ENCODE assay signal across 8 cellular contexts in genomic region chr6:30325150-30325872, GRCh38. TPM values are rescaled to one million over a fixed set of nuclear protein-coding genes. Genes with fewer than 3 reads are reported as not detected.
A peak's percentile ranks its signal among the peaks of the same experiment; 100 is the strongest.
DNase-seq lines count a peak whose midpoint lies in the region; ATAC-seq and TF ChIP-seq lines count a peak whose summit lies in the region.

No MANE protein-coding gene starts in this region.

- WGBS in esophagus muscularis mucosa = 8% methylated on average over 10 of the region's 10 CpGs

- peak overlapping the region; percentile 86 to 97 (median 92) for H3K9ac ChIP-seq in BLaER1 treated with 17β-estradiol and CSF1 and Interleukin-3, amounts not matched to agents 10 nM and 100 nM

- peaks cover 29% of the 10 kb centered on the region for H3K36me3 Mint-ChIP-seq in activated CD8-positive, alpha-beta memory T cell treated with anti-CD3 and anti-CD28 coated beads, Interleukin-2, amount 10 ng/mL, durations not matched to agents 7 days and 5 days

- TF ChIP-seq POLR2A in esophagus muscularis mucosa (IDR thresholded peaks at IDR 0.05; ENCODE audit: low read depth) (no peak), uterus (IDR thresholded peaks at IDR 0.05) (no peak)

- DNase-seq in NCI-H2081 treated with DMSO at 0.1 percent for 48 hours (lab: John Stamatoyannopoulos, UW) (peak; percentile 8), esophagus muscularis mucosa (ENCODE audit: extremely low spot score) (no peak), uterus (no peak), HK-2 (ENCODE audit: unreplicated experiment) (no peak)
- peak; percentile 93 for DNase-seq in activated CD8-positive, alpha-beta memory T cell treated with anti-CD3 and anti-CD28 coated beads, Interleukin-2, amount 10 ng/mL, durations not matched to agents 7 days and 5 days

- H3K4me3 ChIP-seq in BLaER1 treated with 17β-estradiol and CSF1 and Interleukin-3, amounts not matched to agents 10 nM and 100 nM = peak overlapping the region; percentile 79 to 94 (median 82)
- H3K4me3 ChIP-seq in esophagus muscularis mucosa (peak overlapping the region; percentile 79 to 88 (median 84)), neuron (ENCODE audit: low read length) (peak overlapping the region; percentile 62), uterus (peak overlapping the region; percentile 76 to 87)

- H3K27ac Mint-ChIP-seq in activated CD8-positive, alpha-beta memory T cell treated with anti-CD3 and anti-CD28 coated beads, Interleukin-2, amount 10 ng/mL, durations not matched to agents 7 days and 5 days = peak overlapping the region; percentile 96

- H3K9me3 ChIP-seq in BLaER1 treated with 17β-estradiol and CSF1 and Interleukin-3, amounts not matched to agents 10 nM and 100 nM (replicated peaks in 1 of 11) = no peaks in the 10 kb centered on the region
- H3K9me3 ChIP-seq in esophagus muscularis mucosa (no peaks in the 10 kb centered on the region), neuron (ENCODE audit: low read length) (peaks cover 3% of the 10 kb centered on the region), uterus (no peaks in the 10 kb centered on the region)

- peak; percentile 48 for ATAC-seq in GM21447 (IDR thresholded peaks at IDR 0.05; ENCODE audit: unreplicated experiment)
- ATAC-seq in activated CD8-positive, alpha-beta memory T cell treated with anti-CD3 and anti-CD28 coated beads, Interleukin-2, amount 10 ng/mL, durations not matched to agents 7 days and 5 days = peak; percentile 77

- H3K4me2 ChIP-seq in BLaER1 treated with 17β-estradiol and CSF1 and Interleukin-3, amounts not matched to agents 10 nM and 100 nM = peak overlapping the region; percentile 82 to 100 (median 94)

- no peak overlapping the region for H2AFZ ChIP-seq in neuron (ENCODE audit: low read depth, low read length)

- H3K36me3 ChIP-seq in BLaER1 treated with 17β-estradiol and CSF1 and Interleukin-3, amounts not matched to agents 10 nM and 100 nM = peaks cover 12 to 52% (median 24%) of the 10 kb centered on the region in 11 experiments
- H3K36me3 ChIP-seq in esophagus muscularis mucosa = peaks cover 7 to 14% (median 13%) of the 10 kb centered on the region in 4 donors
- peaks cover 11% of the 10 kb centered on the region for H3K36me3 ChIP-seq in neuron (ENCODE audit: insufficient read depth, low read length)
- H3K36me3 ChIP-seq in uterus = no peaks in the 10 kb centered on the region

- TF ChIP-seq EP300 in esophagus muscularis mucosa (IDR thresholded peaks at IDR 0.05) = no peak

- intact Hi-C loops in esophagus muscularis mucosa (cut with DNase I) = loop anchor here (5.0 kb wide), 1 partner anchor 113 kb away; the partner anchor contains the start of gene TRIM26
- intact Hi-C loops in uterus (cut with DNase I; ENCODE audit: low total_unique reads) = no loop called here

- peak overlapping the region in 10 of 11 experiments; percentile 87 to 97 (median 92); a peak in 20 of 22 replicates for H3K27ac ChIP-seq in BLaER1 treated with 17β-estradiol and CSF1 and Interleukin-3, amounts not matched to agents 10 nM and 100 nM
- H3K27ac ChIP-seq in esophagus muscularis mucosa (replicated peaks in 1 of 4) = peak overlapping the region; percentile 95 to 97 (median 96)
- H3K27ac ChIP-seq in uterus = peak overlapping the region in 1 of 2 donors; percentile 97

- H3K27me3 ChIP-seq in BLaER1 treated with 17β-estradiol and CSF1 and Interleukin-3, amounts not matched to agents 10 nM and 100 nM = no peaks in the 10 kb centered on the region
- no peaks in the 10 kb centered on the region for H3K27me3 ChIP-seq in esophagus muscularis mucosa
- H3K27me3 ChIP-seq in neuron (ENCODE audit: insufficient read depth, low read length) = no peaks in the 10 kb centered on the region
- H3K27me3 ChIP-seq in uterus = no peaks in the 10 kb centered on the region

- H3K9me3 Mint-ChIP-seq in activated CD8-positive, alpha-beta memory T cell treated with anti-CD3 and anti-CD28 coated beads, Interleukin-2, amount 10 ng/mL, durations not matched to agents 7 days and 5 days (ENCODE audit: low read depth) = no peaks in the 10 kb centered on the region

- CTCF ChIA-PET in activated CD8-positive, alpha-beta memory T cell treated with anti-CD3 and anti-CD28 coated beads, Interleukin-2, amount 10 ng/mL, durations not matched to agents 7 days and 5 days (lab: Charles Lee) = interaction anchor here (0.8 to 2.2 kb wide), 8 partner anchors 8 to 672 kb away, joined by 3 to 9 read pairs (median 4); partner anchors contain the start of gene RPP21

- H4K20me1 ChIP-seq in BLaER1 treated with 17β-estradiol and CSF1 and Interleukin-3, amounts not matched to agents 10 nM and 100 nM = peaks cover 40 to 57% (median 53%) of the 10 kb centered on the region in 11 experiments; a peak in 20 of 22 replicates

- TF ChIP-seq CTCF in esophagus muscularis mucosa (IDR thresholded peaks at IDR 0.05) = no peak
- TF ChIP-seq CTCF in uterus (IDR thresholded peaks at IDR 0.05) = no peak

- H3K4me3 Mint-ChIP-seq in activated CD8-positive, alpha-beta memory T cell treated with anti-CD3 and anti-CD28 coated beads, Interleukin-2, amount 10 ng/mL, durations not matched to agents 7 days and 5 days = peak overlapping the region; percentile 97

- peaks cover 49 to 63% (median 57%) of the 10 kb centered on the region in 10 experiments for H3K4me1 ChIP-seq in BLaER1 treated with 17β-estradiol and CSF1 and Interleukin-3, amounts not matched to agents 10 nM and 100 nM
- peaks cover 21 to 47% (median 42%) of the 10 kb centered on the region in 4 donors for H3K4me1 ChIP-seq in esophagus muscularis mucosa
- peaks cover 19% of the 10 kb centered on the region for H3K4me1 ChIP-seq in neuron (ENCODE audit: insufficient read depth, low read length)
- H3K4me1 ChIP-seq in uterus = no peaks in the 10 kb centered on the region

- peaks cover 62% of the 10 kb centered on the region for H3K4me1 Mint-ChIP-seq in activated CD8-positive, alpha-beta memory T cell treated with anti-CD3 and anti-CD28 coated beads, Interleukin-2, amount 10 ng/mL, durations not matched to agents 7 days and 5 days

- no peaks in the 10 kb centered on the region for H3K27me3 Mint-ChIP-seq in activated CD8-positive, alpha-beta memory T cell treated with anti-CD3 and anti-CD28 coated beads, Interleukin-2, amount 10 ng/mL, durations not matched to agents 7 days and 5 days

RNA-seq across cellular contexts. Expression of gene TRIM39, which starts 1.4 kb away (rescaled TPM):
- 10 to 100 TPM; 13.6 to 16.4 TPM for total RNA-seq in activated CD8-positive, alpha-beta memory T cell treated with anti-CD3 and anti-CD28 coated beads, Interleukin-2, amount 10 ng/mL, durations not matched to agents 7 days and 5 days
- total RNA-seq in esophagus muscularis mucosa (10 to 100 TPM; 17.4 to 24.5 (median 20.9) TPM), uterus (10 to 100 TPM in 3 of 4 donors, 1 to 10 TPM in 1; 3.2 to 29.7 (median 18.7) TPM)

RNA-seq across cellular contexts. Expression of gene RPP21, which starts 19.6 kb away (rescaled TPM):
- 10 to 100 TPM; 37.7 to 44.0 TPM for total RNA-seq in activated CD8-positive, alpha-beta memory T cell treated with anti-CD3 and anti-CD28 coated beads, Interleukin-2, amount 10 ng/mL, durations not matched to agents 7 days and 5 days
- total RNA-seq in esophagus muscularis mucosa (100 to 1,000 TPM in 2 of 4 donors, 10 to 100 TPM in 2; 78.1 to 149 (median 113) TPM), uterus (100 to 1,000 TPM in 1 of 4 donors, 10 to 100 TPM in 3; 12.9 to 220 (median 66.1) TPM)

Comparison
In these comparisons a context has a peak if more than half of its experiments do, and no peak if none do; other contexts are left out.
1. DNase-seq: peak in NCI-H2081 treated with DMSO at 0.1 percent for 48 hours (single experiment) and activated CD8-positive, alpha-beta memory T cell treated with anti-CD3 and anti-CD28 coated beads, Interleukin-2, amount 10 ng/mL, durations not matched to agents 7 days and 5 days (single experiment); none in esophagus muscularis mucosa (single experiment), uterus (0 of 2) and HK-2 (single experiment).
2. Peak in every context shown above with its lines, with median percentiles within 50 percentile points of each other: H3K4me3 ChIP-seq.